ENCODE assay signal across 10 cellular contexts in the genomic region with DNA sequence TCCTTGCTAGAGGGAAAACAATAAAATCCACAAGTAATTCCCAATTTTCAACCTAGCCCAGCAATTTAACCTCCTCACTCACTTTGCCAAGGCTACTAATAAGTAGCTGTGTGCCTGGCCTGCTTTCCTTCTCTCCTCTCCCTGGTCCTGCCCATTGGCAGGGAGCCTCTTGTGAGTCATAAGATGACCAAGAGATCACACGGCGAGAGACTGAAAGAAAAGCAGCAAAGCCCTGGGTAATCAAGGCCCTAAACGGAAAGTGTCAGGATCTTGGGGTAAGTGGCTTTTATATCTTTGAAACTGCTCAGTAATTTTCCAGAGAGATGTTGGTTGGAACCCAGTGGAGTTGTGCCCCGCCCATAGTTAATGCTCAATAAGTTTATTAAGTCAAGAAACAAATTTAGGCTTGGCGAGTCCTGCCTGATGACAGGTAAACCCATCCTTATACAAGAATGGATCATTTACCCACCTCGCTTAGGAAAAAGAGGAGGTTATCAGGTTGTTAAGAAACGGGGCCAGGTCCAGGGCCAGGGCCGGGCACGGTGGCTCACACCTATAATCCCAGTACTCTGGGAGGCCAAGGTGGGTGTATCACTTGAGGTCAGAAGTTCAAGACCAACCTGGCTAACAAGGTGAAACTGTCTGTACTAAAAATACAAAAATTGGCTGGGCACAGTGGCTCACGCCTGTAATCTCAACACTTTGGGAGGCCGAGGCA. TPM values are rescaled to one million over a fixed set of nuclear protein-coding genes. Genes with fewer than 3 reads are reported as not detected.
DNase-seq lines count a peak whose midpoint lies in the region; ATAC-seq and TF ChIP-seq lines count a peak whose summit lies in the region.
"Had no signal": no experiment of that assay in that cellular context is flagged by ENCODE, and none has a peak within 500 bp of the region (broad histone marks: within the 10 kb centered on the region; RNA-seq: fewer than 3 reads in every experiment).

No MANE protein-coding gene starts in this region.

- H3K9me3 ChIP-seq in hepatocyte (ENCODE audit: low read depth) (no peaks in the 10 kb centered on the region), stomach (no peaks in the 10 kb centered on the region)

- H3K27ac ChIP-seq in hepatocyte (peak overlapping the region; percentile 83), stomach (peak overlapping the region; percentile 24 to 81 (median 71))

- ATAC-seq in HG03354 (IDR thresholded peaks at IDR 0.05; ENCODE audit: poor library complexity, severe bottlenecking, unreplicated experiment) = no peak

- no peaks in the 10 kb centered on the region for H3K36me3 ChIP-seq in hepatocyte (replicated peaks; ENCODE audit: insufficient read depth, low read depth)
- no peaks in the 10 kb centered on the region for H3K36me3 ChIP-seq in stomach

- no peak for TF ChIP-seq EP300 in stomach (IDR thresholded peaks at IDR 0.05)

- DNase-seq in HCEC 1CT (peak; percentile 95), astrocyte of the spinal cord (ENCODE audit: low read depth, low spot score) (peak; percentile 96), hepatocyte (ENCODE audit: low spot score) (peak; percentile 77), stomach (peak; percentile 80), activated T-cell treated with anti-CD3 and anti-CD28 coated beads for 4 hours (no peak), GM19238 (ENCODE audit: insufficient read length, low spot score) (no peak)
- no peak for DNase-seq in stimulated activated CD4-positive, alpha-beta T cell treated with anti-CD3 and anti-CD28 coated beads, Interleukin-4, amount 100 ng/mL, for 1 hour
- DNase-seq: activated effector memory CD4-positive, alpha-beta T cell treated with Interleukin-2 at 50 U/mL for 16 hours; NCI-H2029 had no signal

- H4K20me1 ChIP-seq in hepatocyte (ENCODE audit: insufficient read depth, poor library complexity, severe bottlenecking) = no peaks in the 10 kb centered on the region

- H3K27me3 ChIP-seq in hepatocyte (no peaks in the 10 kb centered on the region), stomach (no peaks in the 10 kb centered on the region)

- 83% methylated on average over 11 of the region's 11 CpGs for WGBS in hepatocyte (ENCODE audit: low lambda C conversion rate, missing lambda C conversion rate)
- 68 to 76% (median 74%) methylated on average over 11 of the region's 11 CpGs for WGBS in stomach, 5 donors

- no peak for TF ChIP-seq CTCF in astrocyte of the spinal cord (IDR thresholded peaks at IDR 0.05; ENCODE audit: low read depth, low read length)
- TF ChIP-seq CTCF in hepatocyte (IDR thresholded peaks at IDR 0.05; ENCODE audit: poor library complexity) = no peak
- TF ChIP-seq CTCF in stomach (IDR thresholded peaks at IDR 0.05) = no peak

- no peak overlapping the region for H3K4me2 ChIP-seq in hepatocyte

- in situ Hi-C loops in astrocyte of the spinal cord (cut with HindIII; ENCODE audit: low sequenced_read_pairs) = no loop called here

- H3K4me3 ChIP-seq in astrocyte of the spinal cord (ENCODE audit: low read depth, low read length) (no peak overlapping the region), hepatocyte (no peak overlapping the region), stomach (no peak overlapping the region)

- no peak overlapping the region for H2AFZ ChIP-seq in hepatocyte

- no peaks in the 10 kb centered on the region for H3K9me2 ChIP-seq in hepatocyte (replicated peaks; ENCODE audit: insufficient read depth)

- H3K79me2 ChIP-seq in hepatocyte = no peaks in the 10 kb centered on the region

- H3K4me1 ChIP-seq in hepatocyte (ENCODE audit: insufficient read depth) (peaks cover 4% of the 10 kb centered on the region), stomach (peaks cover 11 to 17% (median 14%) of the 10 kb centered on the region in 4 donors)

- intact Hi-C loops in stomach (cut with DNase I; ENCODE audit: low total_unique reads) = no loop called here

- TF ChIP-seq POLR2A in stomach (IDR thresholded peaks at IDR 0.05) = no peak

RNA-seq across cellular contexts. Expression of gene ADAM17, which starts 10.0 kb away (rescaled TPM):
- total RNA-seq in hepatocyte = 19.5 and 30.2 TPM in 2 replicates
- polyA plus RNA-seq in hepatocyte = 20.5 and 22.0 TPM in 2 replicates
- 10 to 100 TPM; 11.7 to 46.1 (median 24.1) TPM for total RNA-seq in stomach
- polyA plus RNA-seq in stomach = 1 to 10 TPM; 4.0 to 5.7 (median 5.5) TPM

Comparison
In these comparisons a context has a peak if more than half of its experiments do, and no peak if none do; other contexts are left out.
1. DNase-seq: peak in HCEC 1CT (single experiment), astrocyte of the spinal cord (single experiment), hepatocyte (single experiment) and stomach (single experiment); none in activated T-cell treated with anti-CD3 and anti-CD28 coated beads for 4 hours (single experiment), GM19238 (single experiment) and stimulated activated CD4-positive, alpha-beta T cell treated with anti-CD3 and anti-CD28 coated beads, Interleukin-4, amount 100 ng/mL, for 1 hour (single experiment).